Comparison of ENCODE assay signal across 8 cellular contexts in genomic region chr5:79025054-79025465, GRCh38. TPM values are rescaled to one million over a fixed set of nuclear protein-coding genes. Genes with fewer than 3 reads are reported as not detected.
A peak's percentile ranks its signal among the peaks of the same experiment; 100 is the strongest.
DNase-seq lines count a peak whose midpoint lies in the region; ATAC-seq and TF ChIP-seq lines count a peak whose summit lies in the region.

No MANE protein-coding gene starts in this region.

- H3K4me2 ChIP-seq in smooth muscle cell: peak overlapping the region; percentile 87

- H3K4me3 ChIP-seq in smooth muscle cell: peak overlapping the region; percentile 41

- H3K4me3 Mint-ChIP-seq in T-helper 2 cell treated with Interferon-gamma antibody and Interleukin-4, amounts not matched to agents 5 μg/mL and 100 μg/mL, for 36 hours: peak overlapping the region; percentile 40
- H3K4me3 Mint-ChIP-seq in brain: peak overlapping the region; percentile 76 to 82 (median 78)

- no peaks in the 10 kb centered on the region for H3K36me3 ChIP-seq in smooth muscle cell (ENCODE audit: low read depth)

- no peak overlapping the region for H3K27ac ChIP-seq in smooth muscle cell (ENCODE audit: low read depth)

- H3K27me3 ChIP-seq in smooth muscle cell (ENCODE audit: low read depth): peaks cover 67% of the 10 kb centered on the region

- H3K27me3 Mint-ChIP-seq in T-helper 2 cell treated with Interferon-gamma antibody and Interleukin-4, amounts not matched to agents 5 μg/mL and 100 μg/mL, for 36 hours (ENCODE audit: low read depth): peaks cover 57% of the 10 kb centered on the region
- peaks cover 15% of the 10 kb centered on the region for H3K27me3 Mint-ChIP-seq in brain

- 13% methylated on average over 13 of the region's 13 CpGs for WGBS in smooth muscle cell (ENCODE audit: low lambda C conversion rate)

- peaks cover 8% of the 10 kb centered on the region for H3K4me1 Mint-ChIP-seq in T-helper 2 cell treated with Interferon-gamma antibody and Interleukin-4, amounts not matched to agents 5 μg/mL and 100 μg/mL, for 36 hours (ENCODE audit: low read depth)
- peaks cover 44% of the 10 kb centered on the region for H3K4me1 Mint-ChIP-seq in brain

- no peak overlapping the region for H3K27ac Mint-ChIP-seq in T-helper 2 cell treated with Interferon-gamma antibody and Interleukin-4, amounts not matched to agents 5 μg/mL and 100 μg/mL, for 36 hours
- H3K27ac Mint-ChIP-seq in brain: peak overlapping the region in 3 of 5 experiments; percentile 64 to 93 (median 70)

- ATAC-seq in HG03039 (IDR thresholded peaks at IDR 0.05; ENCODE audit: unreplicated experiment): no peak
- ATAC-seq in HG03432 (IDR thresholded peaks at IDR 0.05; ENCODE audit: unreplicated experiment): no peak

- TF ChIP-seq CTCF in brain (conservative IDR thresholded peaks at IDR 0.05) (peak; percentile 97 to 99), smooth muscle cell (IDR thresholded peaks at IDR 0.05; ENCODE audit: borderline replicate concordance, insufficient read depth, poor library complexity, severe bottlenecking) (peak; percentile 99)

- H3K4me1 ChIP-seq in smooth muscle cell (ENCODE audit: low read depth): peaks cover 6% of the 10 kb centered on the region

- H3F3A ChIP-seq in smooth muscle cell (ENCODE audit: low read depth): no peaks in the 10 kb centered on the region

- H2AFZ ChIP-seq in smooth muscle cell (ENCODE audit: low read depth): peak overlapping the region; percentile 93

- no peaks in the 10 kb centered on the region for H3K9me3 ChIP-seq in smooth muscle cell (replicated peaks; ENCODE audit: low read depth)

- H3K9me3 Mint-ChIP-seq in T-helper 2 cell treated with Interferon-gamma antibody and Interleukin-4, amounts not matched to agents 5 μg/mL and 100 μg/mL, for 36 hours: no peaks in the 10 kb centered on the region
- H3K9me3 Mint-ChIP-seq in brain: no peaks in the 10 kb centered on the region

- H3K9ac ChIP-seq in smooth muscle cell (ENCODE audit: low read depth): no peak overlapping the region

- peak; percentile 7 for DNase-seq in GM04503 (ENCODE audit: low read depth)
- peak; percentile 29 for DNase-seq in NCI-H1092 treated with DMSO at 0.1 percent for 48 hours (lab: John Stamatoyannopoulos, UW)
- DNase-seq in T-helper 2 cell treated with Interferon-gamma antibody and Interleukin-4, amounts not matched to agents 5 μg/mL and 100 μg/mL, for 36 hours (ENCODE audit: low spot score): peak; percentile 14
- peak; percentile 74 for DNase-seq in iPS-NIHi11 (ENCODE audit: low spot score)
- peak; percentile 4 for DNase-seq in smooth muscle cell (lab: John Stamatoyannopoulos, UW; ENCODE audit: unreplicated experiment)

- H3K36me3 Mint-ChIP-seq in T-helper 2 cell treated with Interferon-gamma antibody and Interleukin-4, amounts not matched to agents 5 μg/mL and 100 μg/mL, for 36 hours (ENCODE audit: low read depth): no peaks in the 10 kb centered on the region
- H3K36me3 Mint-ChIP-seq in brain: no peaks in the 10 kb centered on the region

- H3K79me2 ChIP-seq in smooth muscle cell (ENCODE audit: low read depth): no peaks in the 10 kb centered on the region

- H4K20me1 ChIP-seq in smooth muscle cell (ENCODE audit: low read depth): no peaks in the 10 kb centered on the region

RNA-seq across cellular contexts. Expression of gene ARSB, which starts 40.0 kb away (rescaled TPM):
- polyA plus RNA-seq in brain (ENCODE audit: insufficient read depth, low read depth, low replicate concordance) (2.6 TPM), smooth muscle cell (10.8 and 17.5 TPM in 2 replicates)
- 23.2 and 27.3 TPM in 2 replicates for total RNA-seq in smooth muscle cell

RNA-seq across cellular contexts. Expression of gene DMGDH, which starts 44.4 kb away (rescaled TPM):
- 1.9 TPM for polyA plus RNA-seq in brain (ENCODE audit: insufficient read depth, low read depth, low replicate concordance)
- 0.04 TPM in 1 of 2 replicates, not detected in the other for total RNA-seq in smooth muscle cell
- polyA plus RNA-seq in smooth muscle cell: 0.07 TPM in 1 of 2 replicates, not detected in the other

RNA-seq across cellular contexts. Expression of gene BHMT2, which starts 44.5 kb away (rescaled TPM):
- polyA plus RNA-seq in brain (ENCODE audit: insufficient read depth, low read depth, low replicate concordance) (1.7 TPM), smooth muscle cell (not detected in 2 replicates)
- total RNA-seq in smooth muscle cell: not detected in 2 replicates

Comparison
In these comparisons a context has a peak if more than half of its experiments do, and no peak if none do; other contexts are left out.
1. DNase-seq: peak in every context shown above with its lines; median percentile 74 in iPS-NIHi11; 29 in NCI-H1092 treated with DMSO at 0.1 percent for 48 hours; 14 in T-helper 2 cell treated with Interferon-gamma antibody and Interleukin-4, amounts not matched to agents 5 μg/mL and 100 μg/mL, for 36 hours; 7 in GM04503; 4 in smooth muscle cell.